Comparison of ENCODE assay signal across 8 cellular contexts in genomic region chr4:15004701-15005301, GRCh38. TPM values are rescaled to one million over a fixed set of nuclear protein-coding genes. Genes with fewer than 3 reads are reported as not detected.
DNase-seq lines count a peak whose midpoint lies in the region; ATAC-seq, FAIRE-seq and TF ChIP-seq lines count a peak whose summit lies in the region.

No MANE protein-coding gene starts in this region.

- peak overlapping the region; percentile 75 for H3K27ac ChIP-seq in C4-2B
- H3K27ac ChIP-seq in GM23338 (ENCODE audit: low read depth): no peak overlapping the region
- no peak overlapping the region for H3K27ac ChIP-seq in neural progenitor cell
- peak overlapping the region; percentile 100 for H3K27ac ChIP-seq in thymus (ENCODE audit: low read depth)

- H3K36me3 ChIP-seq in GM23338 (ENCODE audit: insufficient read depth) (no peaks in the 10 kb centered on the region), neural progenitor cell (no peaks in the 10 kb centered on the region), thymus (ENCODE audit: control insufficient read depth, insufficient read depth) (no peaks in the 10 kb centered on the region)

- no peaks in the 10 kb centered on the region for H4K20me1 ChIP-seq in GM23338 (replicated peaks; ENCODE audit: insufficient read depth)
- H4K20me1 ChIP-seq in neural progenitor cell (ENCODE audit: low read depth): peaks cover 16% of the 10 kb centered on the region

- H3K9me2 ChIP-seq in GM23338 (ENCODE audit: insufficient read depth): no peaks in the 10 kb centered on the region

- H3K9me3 ChIP-seq in neural progenitor cell (ENCODE audit: low read depth) (no peaks in the 10 kb centered on the region), thymus (ENCODE audit: control insufficient read depth) (no peaks in the 10 kb centered on the region)

- H3K27me3 ChIP-seq in GM23338 (ENCODE audit: insufficient read depth): peaks cover 32% of the 10 kb centered on the region
- H3K27me3 ChIP-seq in neural progenitor cell: peaks cover 35% of the 10 kb centered on the region
- H3K27me3 ChIP-seq in thymus (ENCODE audit: control insufficient read depth, insufficient read depth): peaks cover 11% of the 10 kb centered on the region

- under 1% methylated on average over 46 of the region's 46 CpGs for WGBS in thymus

- FAIRE-seq in RCC 7860 (lab: Jason Lieb, UNC) (no peak), frontal cortex (lab: Jason Lieb, UNC) (no peak)

- H3K27me3 Mint-ChIP-seq in GM23338 (ENCODE audit: insufficient read depth, low read depth, poor library complexity) (peaks cover 14% of the 10 kb centered on the region), neural progenitor cell (ENCODE audit: insufficient read depth, low read depth) (peaks cover 9% of the 10 kb centered on the region)

- no peaks in the 10 kb centered on the region; the same call in 1 of the 2 replicates for H3K79me2 ChIP-seq in GM23338 (replicated peaks; ENCODE audit: insufficient read depth)
- H3K79me2 ChIP-seq in neural progenitor cell (ENCODE audit: low read depth): no peaks in the 10 kb centered on the region

- H3F3A ChIP-seq in GM23338 (replicated peaks; ENCODE audit: low read depth) (no peaks in the 10 kb centered on the region), neural progenitor cell (ENCODE audit: low read depth) (peaks cover 14% of the 10 kb centered on the region)

- peaks cover 43% of the 10 kb centered on the region for H3K4me1 Mint-ChIP-seq in GM23338
- H3K4me1 Mint-ChIP-seq in neural progenitor cell: peaks cover 9% of the 10 kb centered on the region

- peak; percentile 80 for DNase-seq in GM23338 (ENCODE audit: low spot score)
- DNase-seq in RCC 7860 (ENCODE audit: low spot score): peak; percentile 28
- peak; percentile 51 for DNase-seq in activated naive CD4-positive, alpha-beta T cell treated with Interleukin-2 at 50 U/mL for 16 hours
- DNase-seq in frontal cortex (ENCODE audit: low spot score in 2 of 2): peak; percentile 31 to 47
- peak; percentile 60 for DNase-seq in neural progenitor cell (ENCODE audit: low spot score)
- DNase-seq in NCI-H524 treated with DMSO at 0.1 percent for 48 hours (lab: John Stamatoyannopoulos, UW): no peak

- H3K27ac Mint-ChIP-seq in GM23338 (no peak overlapping the region), neural progenitor cell (no peak overlapping the region)

- H3K9ac ChIP-seq in neural progenitor cell: no peak overlapping the region

- ATAC-seq in GM23338: peak; percentile 3; the same call in 2 of the 3 replicates

- H3K4me3 ChIP-seq in GM23338: peak overlapping the region; percentile 68
- H3K4me3 ChIP-seq in neural progenitor cell: peak overlapping the region; percentile 74
- H3K4me3 ChIP-seq in thymus (ENCODE audit: low read length): peak overlapping the region; percentile 92

- H3K4me3 Mint-ChIP-seq in GM23338 (peak overlapping the region; percentile 74), neural progenitor cell (peak overlapping the region; percentile 92)

- H3K9me3 Mint-ChIP-seq in GM23338 (no peaks in the 10 kb centered on the region; the same call in 2 of the 3 replicates), neural progenitor cell (no peaks in the 10 kb centered on the region)

- H3K4me2 ChIP-seq in GM23338 (peak overlapping the region; percentile 90), neural progenitor cell (peak overlapping the region; percentile 89)

- peaks cover 3% of the 10 kb centered on the region; the same call in 1 of the 3 replicates for H3K36me3 Mint-ChIP-seq in GM23338 (ENCODE audit: low read depth)
- H3K36me3 Mint-ChIP-seq in neural progenitor cell: no peaks in the 10 kb centered on the region

- H2AFZ ChIP-seq in GM23338 (no peak overlapping the region), neural progenitor cell (replicated peaks) (no peak overlapping the region)

- H3K4me1 ChIP-seq in GM23338 (ENCODE audit: insufficient read depth): peaks cover 52% of the 10 kb centered on the region
- H3K4me1 ChIP-seq in neural progenitor cell: peaks cover 9% of the 10 kb centered on the region
- peaks cover 7% of the 10 kb centered on the region for H3K4me1 ChIP-seq in thymus (ENCODE audit: control insufficient read depth, insufficient read depth, low read length)

- no peak for TF ChIP-seq CTCF in C4-2B (conservative IDR thresholded peaks at IDR 0.05)
- TF ChIP-seq CTCF in GM23338 (conservative IDR thresholded peaks at IDR 0.05; ENCODE audit: low read depth in 2 of 2): no peak
- TF ChIP-seq CTCF in neural progenitor cell (IDR thresholded peaks at IDR 0.05): no peak

TF ChIP-seq in GM23338, 12 proteins besides CTCF, POLR2A, EP300 and RAD21:
- TF ChIP-seq POLR2AphosphoS5 (IDR thresholded peaks at IDR 0.05; ENCODE audit: low read depth) (no peak), REST (IDR thresholded peaks at IDR 0.05; ENCODE audit: unreplicated experiment) (no peak), ZNF114 (CRISPR knock-in tag; IDR thresholded peaks at IDR 0.05) (no peak)

RNA-seq across cellular contexts. Expression of gene CPEB2, which starts 2.5 kb away (rescaled TPM):
- total RNA-seq in GM23338 (2014; rRNA removed; shearing (Covaris generic)): 2.0 and 2.4 TPM in 2 replicates
- polyA plus RNA-seq in GM23338 (2016; fragmentation: Nextera tagmentation; extraction: Ambion mirVana): 0.54 and 0.66 TPM in 2 replicates
- total RNA-seq in frontal cortex: 26.9 TPM
- 1.3 and 1.9 TPM in 2 replicates for total RNA-seq in neural progenitor cell (ENCODE audit: low replicate concordance)
- polyA plus RNA-seq in thymus: 12.0 TPM

Comparison
In these comparisons a context has a peak if more than half of its experiments do, and no peak if none do; other contexts are left out.
1. H3K27ac ChIP-seq: peak in C4-2B (single experiment) and thymus (single experiment); none in GM23338 (single experiment) and neural progenitor cell (single experiment).
2. Peak in every context shown above with its lines, with median percentiles within 50 percentile points of each other: H3K4me3 ChIP-seq.